ENCODE assay signal across 16 cellular contexts in genomic region chr11:92859290-92859689, GRCh38.
DNase-seq lines count a peak whose midpoint lies in the region; ATAC-seq and TF ChIP-seq lines count a peak whose summit lies in the region.
"Had no signal": no experiment of that assay in that cellular context is flagged by ENCODE, and none has a peak within 500 bp of the region (broad histone marks: within the 10 kb centered on the region; RNA-seq: fewer than 3 reads in every experiment).

No MANE protein-coding gene starts in this region.

- H3K9me3 ChIP-seq in mucosa of descending colon (no peaks in the 10 kb centered on the region), esophagus muscularis mucosa (no peaks in the 10 kb centered on the region), uterus (no peaks in the 10 kb centered on the region)
- H3K9me3 ChIP-seq: BLaER1 had no signal

- TF ChIP-seq CTCF in mucosa of descending colon (IDR thresholded peaks at IDR 0.05), result no peak
- no peak for TF ChIP-seq CTCF in esophagus muscularis mucosa (IDR thresholded peaks at IDR 0.05)
- no peak for TF ChIP-seq CTCF in uterus (IDR thresholded peaks at IDR 0.05)

- intact Hi-C loops in mucosa of descending colon (cut with DNase I, micrococcal nuclease), result no loop called here
- intact Hi-C loops in esophagus muscularis mucosa (cut with DNase I), result no loop called here
- intact Hi-C loops in uterus (cut with DNase I; ENCODE audit: low total_unique reads), result no loop called here

- ATAC-seq in mucosa of descending colon, result no peak
- ATAC-seq: GM12878, Panc1 had no signal

- 48% methylated on average over 5 of the region's 5 CpGs for WGBS in esophagus muscularis mucosa

- peak; percentile 60 for DNase-seq in DMS79 (lab: John Stamatoyannopoulos, UW)
- DNase-seq in NCI-H1092 treated with DMSO at 0.1 percent for 48 hours (lab: John Stamatoyannopoulos, UW), result peak; percentile 73
- DNase-seq in NCI-H69 (lab: John Stamatoyannopoulos, UW), result peak; percentile 65
- DNase-seq in putamen (ENCODE audit: low spot score), result peak; percentile 28
- no peak for DNase-seq in mucosa of descending colon
- no peak for DNase-seq in esophagus muscularis mucosa (ENCODE audit: extremely low spot score)
- no peak for DNase-seq in uterus
- DNase-seq: CD8-positive, alpha-beta memory T cell; HCEC 1CT; NCI-H146; NCI-H2171; NCI-H526 treated with DMSO at 0.1 percent for 48 hours; Right ventricle myocardium superior had no signal

- H3K36me3 ChIP-seq in mucosa of descending colon (ENCODE audit: low read depth) (no peaks in the 10 kb centered on the region), esophagus muscularis mucosa (no peaks in the 10 kb centered on the region), uterus (no peaks in the 10 kb centered on the region)
- H3K36me3 ChIP-seq: BLaER1 had no signal

- no peak overlapping the region for H3K27ac ChIP-seq in esophagus muscularis mucosa (replicated peaks in 1 of 4)
- no peak overlapping the region for H3K27ac ChIP-seq in uterus
- H3K27ac ChIP-seq: BLaER1 had no signal

- H3K4me1 ChIP-seq in mucosa of descending colon (ENCODE audit: low read depth), result peaks cover 13% of the 10 kb centered on the region
- H3K4me1 ChIP-seq in esophagus muscularis mucosa, result peaks cover 0 to 64% (median 49%) of the 10 kb centered on the region in 4 donors
- H3K4me1 ChIP-seq in uterus, result no peaks in the 10 kb centered on the region

- H3K4me3 ChIP-seq in mucosa of descending colon (no peak overlapping the region), esophagus muscularis mucosa (no peak overlapping the region), uterus (no peak overlapping the region)
- H3K4me3 ChIP-seq: BLaER1, GM12878 had no signal

- TF ChIP-seq EP300 in esophagus muscularis mucosa (IDR thresholded peaks at IDR 0.05), result no peak

- no peaks in the 10 kb centered on the region for H3K27me3 ChIP-seq in esophagus muscularis mucosa
- H3K27me3 ChIP-seq in uterus, result no peaks in the 10 kb centered on the region
- H3K27me3 ChIP-seq: BLaER1 had no signal

- no peak for TF ChIP-seq POLR2A in esophagus muscularis mucosa (IDR thresholded peaks at IDR 0.05; ENCODE audit: low read depth)
- no peak for TF ChIP-seq POLR2A in uterus (IDR thresholded peaks at IDR 0.05)

Comparison
In these comparisons a context has a peak if more than half of its experiments do, and no peak if none do; other contexts are left out.
1. DNase-seq: peak in DMS79 (single experiment), NCI-H1092 treated with DMSO at 0.1 percent for 48 hours (single experiment), NCI-H69 (single experiment) and putamen (single experiment); none in mucosa of descending colon (0 of 3), esophagus muscularis mucosa (single experiment) and uterus (0 of 2).